ENCODE assay signal across 8 cellular contexts in genomic region chr21:42850866-42851391, GRCh38. TPM values are rescaled to one million over a fixed set of nuclear protein-coding genes. Genes with fewer than 3 reads are reported as not detected.
DNase-seq lines count a peak whose midpoint lies in the region; ATAC-seq and TF ChIP-seq lines count a peak whose summit lies in the region.

No MANE protein-coding gene starts in this region.

- no peak for ATAC-seq in Right ventricle myocardium inferior
- ATAC-seq in SK-N-SH treated with all-trans-retinoic acid at 6 μM for 48 hours: peak; percentile 56
- ATAC-seq in esophagus mucosa: peak; percentile 58
- ATAC-seq in GM21717 (IDR thresholded peaks at IDR 0.05; ENCODE audit: unreplicated experiment): no peak
- ATAC-seq in GM19395 (IDR thresholded peaks at IDR 0.05; ENCODE audit: unreplicated experiment): no peak

- intact Hi-C loops in Right ventricle myocardium inferior (cut with DNase I): no loop called here

- no peak overlapping the region for H3K27ac ChIP-seq in cardiac muscle cell

- DNase-seq in cardiac muscle cell (ENCODE audit: low read depth in 1 of 2, low spot score in 1 of 2) (peak in 1 of 2 donors; percentile 12), Right ventricle myocardium inferior (ENCODE audit: missing footprints) (no peak), hypothalamus (lab: John Stamatoyannopoulos, UW) (no peak)
- peak; percentile 36 for DNase-seq in stimulated activated CD4-positive, alpha-beta T cell treated with anti-CD3 and anti-CD28 coated beads, Interleukin-4, amount 100 ng/mL, for 1 hour

- peaks cover 29% of the 10 kb centered on the region for H3K36me3 ChIP-seq in cardiac muscle cell

- TF ChIP-seq CTCF in cardiac muscle cell (IDR thresholded peaks at IDR 0.05; ENCODE audit: low read depth, low read length): peak; percentile 36

- no peaks in the 10 kb centered on the region for H3K4me1 ChIP-seq in cardiac muscle cell (ENCODE audit: low read depth)

- H3K4me3 ChIP-seq in cardiac muscle cell: no peak overlapping the region

- no peaks in the 10 kb centered on the region for H3K27me3 ChIP-seq in cardiac muscle cell

- no peaks in the 10 kb centered on the region for H3K9me3 ChIP-seq in cardiac muscle cell (ENCODE audit: low read depth)

TF ChIP-seq in SK-N-SH treated with all-trans-retinoic acid at 6 μM for 48 hours, 23 proteins besides CTCF, POLR2A, EP300 and RAD21:
- TF ChIP-seq PATZ1 (CRISPR knock-in tag; IDR thresholded peaks at IDR 0.05; ENCODE audit: borderline replicate concordance) (no peak), CREB5 (CRISPR knock-in tag; IDR thresholded peaks at IDR 0.05; ENCODE audit: low read depth) (no peak), ISL1 (CRISPR knock-in tag; IDR thresholded peaks at IDR 0.05) (no peak), OSR1 (CRISPR knock-in tag; IDR thresholded peaks at IDR 0.05) (no peak), GLIS3 (CRISPR knock-in tag; IDR thresholded peaks at IDR 0.05) (no peak), SNAI2 (CRISPR knock-in tag; IDR thresholded peaks at IDR 0.05) (no peak), ZNF8 (CRISPR knock-in tag; IDR thresholded peaks at IDR 0.05) (no peak), ARNTL (CRISPR knock-in tag; IDR thresholded peaks at IDR 0.05; ENCODE audit: borderline replicate concordance, low read depth) (no peak), ZNF565 (CRISPR knock-in tag; conservative IDR thresholded peaks at IDR 0.05; ENCODE audit: low read depth) (no peak), BACH2 (CRISPR knock-in tag; IDR thresholded peaks at IDR 0.05; ENCODE audit: borderline replicate concordance) (no peak), TCF4 (CRISPR knock-in tag; IDR thresholded peaks at IDR 0.05; ENCODE audit: borderline replicate concordance) (no peak), PPARA (CRISPR knock-in tag; IDR thresholded peaks at IDR 0.05; ENCODE audit: borderline replicate concordance) (no peak), ZC3H10 (CRISPR knock-in tag; IDR thresholded peaks at IDR 0.05) (no peak), TSHZ2 (CRISPR knock-in tag; IDR thresholded peaks at IDR 0.05) (no peak), CSRNP3 (CRISPR knock-in tag; IDR thresholded peaks at IDR 0.05) (no peak)

RNA-seq across cellular contexts. Expression of gene WDR4, which starts 28.4 kb away (rescaled TPM):
- total RNA-seq in cardiac muscle cell: 8.1 and 8.8 TPM in 2 replicates
- 5.5 and 9.3 TPM in 2 replicates for polyA plus RNA-seq in cardiac muscle cell
- 6.5 TPM for total RNA-seq in Right ventricle myocardium inferior
- total RNA-seq in esophagus mucosa: 19.8 TPM

RNA-seq across cellular contexts. Expression of gene NDUFV3, which starts 42.2 kb away (rescaled TPM):
- 28.9 and 50.5 TPM in 2 replicates for total RNA-seq in cardiac muscle cell
- polyA plus RNA-seq in cardiac muscle cell: 47.5 and 55.1 TPM in 2 replicates
- 61.0 TPM for total RNA-seq in Right ventricle myocardium inferior
- 17.7 TPM for total RNA-seq in esophagus mucosa

Comparison
In these comparisons a context has a peak if more than half of its experiments do, and no peak if none do; other contexts are left out.
1. ATAC-seq: peak in SK-N-SH treated with all-trans-retinoic acid at 6 μM for 48 hours (single experiment) and esophagus mucosa (single experiment); none in Right ventricle myocardium inferior (single experiment), GM21717 (single experiment) and GM19395 (single experiment).